Comparison of ENCODE assay signal across 9 cellular contexts in the genomic region with DNA sequence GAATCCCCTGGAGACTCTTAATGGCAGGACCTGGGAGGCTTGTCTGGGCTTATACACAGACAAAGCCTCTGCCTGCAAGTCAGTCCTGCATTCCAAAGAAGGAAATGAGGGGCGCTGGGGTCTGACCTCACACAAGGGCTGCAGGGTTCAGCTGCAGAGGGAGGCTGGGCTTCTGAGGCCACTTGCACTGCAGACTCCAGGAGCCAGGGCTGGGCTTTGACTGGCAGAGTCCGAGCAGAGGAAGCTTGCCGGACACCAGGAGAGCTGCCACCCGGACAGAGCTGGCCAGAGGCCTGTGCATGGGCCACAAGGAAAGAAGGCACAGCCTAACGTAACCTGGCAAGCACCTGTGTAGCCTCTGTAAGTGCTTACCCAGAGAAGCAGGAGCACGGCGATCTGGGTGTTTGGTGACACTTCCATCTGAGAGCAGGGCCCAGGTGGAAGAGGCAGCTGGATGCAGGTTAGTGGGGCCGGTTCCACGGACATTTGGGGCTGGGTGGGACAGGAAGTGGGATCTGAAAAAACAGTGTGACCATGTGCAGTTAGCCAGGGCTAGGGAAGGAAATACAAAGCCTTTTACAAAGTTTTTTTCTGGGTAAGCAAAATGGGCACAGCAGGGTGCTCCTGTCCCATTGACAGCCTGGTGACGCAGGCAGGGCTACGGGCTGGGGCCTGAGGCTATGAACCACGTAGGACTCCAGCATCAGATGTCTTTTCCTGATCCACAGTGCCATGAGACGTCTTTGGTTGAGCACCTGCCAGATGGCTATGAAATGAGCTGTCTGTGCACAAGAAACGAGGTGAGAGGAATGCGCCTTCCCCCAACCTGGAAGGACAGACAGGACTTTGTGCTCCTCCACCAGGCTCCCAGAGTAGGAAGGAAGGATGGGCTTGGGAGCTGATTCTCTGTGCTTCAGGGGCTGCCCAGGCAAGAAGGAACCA. TPM values are rescaled to one million over a fixed set of nuclear protein-coding genes. Genes with fewer than 3 reads are reported as not detected.
A peak's percentile ranks its signal among the peaks of the same experiment; 100 is the strongest.
DNase-seq lines count a peak whose midpoint lies in the region; ATAC-seq and TF ChIP-seq lines count a peak whose summit lies in the region.
"Had no signal": no experiment of that assay in that cellular context is flagged by ENCODE, and none has a peak within 500 bp of the region (broad histone marks: within the 10 kb centered on the region; RNA-seq: fewer than 3 reads in every experiment).

No MANE protein-coding gene starts in this region.

- peak overlapping the region in 4 of 7 donors; percentile 8 to 78 (median 40) for H3K4me3 Mint-ChIP-seq in CD8-positive, alpha-beta memory T cell
- H3K4me3 Mint-ChIP-seq in natural killer cell, result peak overlapping the region; percentile 78

- CTCF ChIA-PET in CD8-positive, alpha-beta memory T cell (lab: Charles Lee), result interaction anchor here (0.9 to 1.2 kb wide), 2 partner anchors 16 to 19 kb away, joined by 3 read pairs; no protein-coding TSS in a partner anchor

- H3K36me3 Mint-ChIP-seq in CD8-positive, alpha-beta memory T cell, result peaks cover 0 to 2% (median 0%) of the 10 kb centered on the region in 3 donors
- H3K36me3 Mint-ChIP-seq in natural killer cell, result no peaks in the 10 kb centered on the region

- H3K27ac ChIP-seq in CD8-positive, alpha-beta memory T cell (ENCODE audit: low read depth, low read length), result no peak overlapping the region
- peak overlapping the region; percentile 37 for H3K27ac ChIP-seq in KOPT-K1 (ENCODE audit: low read depth, low read length, poor library complexity, severe bottlenecking)

- in situ Hi-C loops in astrocyte of the spinal cord (cut with HindIII; ENCODE audit: low sequenced_read_pairs), result no loop called here

- intact Hi-C loops in natural killer cell (cut with micrococcal nuclease), result loop anchor here (5.0 to 10.0 kb wide), 3 partner anchors 532 to 720 kb away; partner anchors contain the start of genes ACBD3, H3-3A and SDE2

- no peaks in the 10 kb centered on the region for H3K9me3 Mint-ChIP-seq in CD8-positive, alpha-beta memory T cell
- no peaks in the 10 kb centered on the region for H3K9me3 Mint-ChIP-seq in natural killer cell

- H3K27me3 ChIP-seq in CD8-positive, alpha-beta memory T cell (ENCODE audit: insufficient read depth, low read length, poor library complexity, severe bottlenecking), result no peaks in the 10 kb centered on the region

- no peak overlapping the region for H3K4me3 ChIP-seq in CD8-positive, alpha-beta memory T cell (ENCODE audit: low read length)
- H3K4me3 ChIP-seq in astrocyte of the spinal cord (ENCODE audit: low read depth, low read length), result no peak overlapping the region

- no peak for DNase-seq in CD8-positive, alpha-beta memory T cell
- DNase-seq in astrocyte of the spinal cord (ENCODE audit: low read depth, low spot score) (peak; percentile 45), natural killer cell (no peak), NCI-H187 treated with DMSO at 0.1 percent for 48 hours (lab: John Stamatoyannopoulos, UW) (no peak), AML-193 (lab: John Stamatoyannopoulos, UW) (no peak)
- DNase-seq: NCI-H1048 had no signal

- no peaks in the 10 kb centered on the region for H3K9me3 ChIP-seq in CD8-positive, alpha-beta memory T cell (ENCODE audit: low read length)
- H3K9me3 ChIP-seq in KOPT-K1 (ENCODE audit: insufficient read depth, low read length, poor library complexity, severe bottlenecking), result no peaks in the 10 kb centered on the region

- peak overlapping the region in 6 of 8 donors; percentile 76 to 90 (median 88) for H3K27ac Mint-ChIP-seq in CD8-positive, alpha-beta memory T cell
- peak overlapping the region; percentile 96 for H3K27ac Mint-ChIP-seq in natural killer cell

- peaks cover 51% of the 10 kb centered on the region for H3K4me1 ChIP-seq in CD8-positive, alpha-beta memory T cell (ENCODE audit: insufficient read depth, low read length)

- H3K36me3 ChIP-seq in CD8-positive, alpha-beta memory T cell (ENCODE audit: insufficient read depth, low read length), result no peaks in the 10 kb centered on the region
- H3K36me3 ChIP-seq in KOPT-K1 (ENCODE audit: insufficient read depth, low read length), result no peaks in the 10 kb centered on the region

- TF ChIP-seq CTCF in astrocyte of the spinal cord (IDR thresholded peaks at IDR 0.05; ENCODE audit: low read depth, low read length), result no peak
- TF ChIP-seq CTCF in natural killer cell (IDR thresholded peaks at IDR 0.05), result no peak

- peaks cover 0 to 3% of the 10 kb centered on the region in 2 donors for H3K27me3 Mint-ChIP-seq in CD8-positive, alpha-beta memory T cell
- no peaks in the 10 kb centered on the region for H3K27me3 Mint-ChIP-seq in natural killer cell (ENCODE audit: low read depth in 2 of 2)

- H3K4me1 Mint-ChIP-seq in CD8-positive, alpha-beta memory T cell, result peaks cover 63 to 85% (median 73%) of the 10 kb centered on the region in 3 donors
- H3K4me1 Mint-ChIP-seq in natural killer cell, result peaks cover 85 to 98% of the 10 kb centered on the region in 2 donors

- ATAC-seq in natural killer cell (no peak), HG02885 (IDR thresholded peaks at IDR 0.05; ENCODE audit: poor library complexity, unreplicated experiment) (no peak), GM21381 (IDR thresholded peaks at IDR 0.05; ENCODE audit: unreplicated experiment) (no peak)

- POLR2A ChIA-PET in CD8-positive, alpha-beta memory T cell (lab: Charles Lee), result interaction anchor here (1.1 kb wide), 1 partner anchor 20 kb away, joined by 3 read pairs; no protein-coding TSS in a partner anchor

RNA-seq across cellular contexts. Expression of gene LBR, which starts 37.3 kb away (rescaled TPM):
- total RNA-seq in CD8-positive, alpha-beta memory T cell, result 100 to 1,000 TPM; 125 to 132 TPM
- 110 TPM for polyA plus RNA-seq in CD8-positive, alpha-beta memory T cell
- total RNA-seq in natural killer cell, result 100 to 1,000 TPM; 161 to 179 (median 178) TPM
